In genomic region chr3:145649368-145649887, GRCh38 we compare ENCODE assay signal across 1 cellular context.
TF ChIP-seq lines count a peak whose summit lies in the region.

No MANE protein-coding gene starts in this region.

TF ChIP-seq in HepG2, 621 proteins besides CTCF, POLR2A, EP300 and RAD21 (continued from another document and continues in another):
- peak; percentile 95 for TF ChIP-seq HNF1A (IDR thresholded peaks at IDR 0.05; ENCODE audit: low read depth)
- peak; percentile 98 for TF ChIP-seq HNF1A (CRISPR knock-in tag; IDR thresholded peaks at IDR 0.05; ENCODE audit: borderline replicate concordance)
- TF ChIP-seq ZNF776 (CRISPR knock-in tag; IDR thresholded peaks at IDR 0.05): no peak
- no peak for TF ChIP-seq THAP8 (CRISPR knock-in tag; IDR thresholded peaks at IDR 0.05; ENCODE audit: borderline replicate concordance)
- no peak for TF ChIP-seq NFYC (CRISPR knock-in tag; IDR thresholded peaks at IDR 0.05)
- TF ChIP-seq SNAI1 (CRISPR knock-in tag; IDR thresholded peaks at IDR 0.05; ENCODE audit: borderline replicate concordance): no peak
- no peak for TF ChIP-seq PAX8 (CRISPR knock-in tag; IDR thresholded peaks at IDR 0.05; ENCODE audit: borderline replicate concordance)
- peak in 1 of 2 experiments; percentile 59; a peak in 1 of 4 replicates for TF ChIP-seq ATF4 (CRISPR knock-in tag; IDR thresholded peaks at IDR 0.05)
- TF ChIP-seq FOXO1 (CRISPR knock-in tag; IDR thresholded peaks at IDR 0.05): peak; percentile 22; the same call in 1 of the 2 replicates
- no peak for TF ChIP-seq ZBTB20 (CRISPR knock-in tag; IDR thresholded peaks at IDR 0.05; ENCODE audit: borderline replicate concordance, low read depth)
- TF ChIP-seq ZNF770 (CRISPR knock-in tag; IDR thresholded peaks at IDR 0.05): peak; percentile 54
- peak; percentile 79 for TF ChIP-seq BCL6 (CRISPR knock-in tag; IDR thresholded peaks at IDR 0.05)
- no peak for TF ChIP-seq ESRRA (CRISPR knock-in tag; IDR thresholded peaks at IDR 0.05; ENCODE audit: low read depth)
- no peak for TF ChIP-seq RFX3 (CRISPR knock-in tag; IDR thresholded peaks at IDR 0.05)
- TF ChIP-seq IKZF5 (CRISPR knock-in tag; IDR thresholded peaks at IDR 0.05): no peak
- no peak for TF ChIP-seq ZNF550 (CRISPR knock-in tag; IDR thresholded peaks at IDR 0.05; ENCODE audit: borderline replicate concordance)
- no peak for TF ChIP-seq ZNF562 (CRISPR knock-in tag; IDR thresholded peaks at IDR 0.05; ENCODE audit: borderline replicate concordance)
- no peak for TF ChIP-seq ZNF687 (CRISPR knock-in tag; IDR thresholded peaks at IDR 0.05)
- TF ChIP-seq PLRG1 (conservative IDR thresholded peaks at IDR 0.05): no peak
- TF ChIP-seq NKX3-1 (CRISPR knock-in tag; IDR thresholded peaks at IDR 0.05): no peak
- no peak for TF ChIP-seq ZNF333 (CRISPR knock-in tag; IDR thresholded peaks at IDR 0.05; ENCODE audit: borderline replicate concordance)
- peak; percentile 76 for TF ChIP-seq CEBPG (CRISPR knock-in tag; IDR thresholded peaks at IDR 0.05)
- TF ChIP-seq ZXDC (CRISPR knock-in tag; IDR thresholded peaks at IDR 0.05): no peak
- no peak for TF ChIP-seq ZNF382 (CRISPR knock-in tag; IDR thresholded peaks at IDR 0.05; ENCODE audit: borderline replicate concordance)
- peak; percentile 65; the same call in 1 of the 2 replicates for TF ChIP-seq HOXA5 (CRISPR knock-in tag; IDR thresholded peaks at IDR 0.05)
- no peak for TF ChIP-seq ZNF460 (CRISPR knock-in tag; IDR thresholded peaks at IDR 0.05; ENCODE audit: borderline replicate concordance)
- TF ChIP-seq MXD1 (CRISPR knock-in tag; IDR thresholded peaks at IDR 0.05): no peak
- no peak for TF ChIP-seq SATB2 (CRISPR knock-in tag; IDR thresholded peaks at IDR 0.05)
- no peak for TF ChIP-seq DR1 (CRISPR knock-in tag; IDR thresholded peaks at IDR 0.05)
- TF ChIP-seq DRAP1 (CRISPR knock-in tag; IDR thresholded peaks at IDR 0.05): no peak
- TF ChIP-seq MZF1 (CRISPR knock-in tag; IDR thresholded peaks at IDR 0.05; ENCODE audit: borderline replicate concordance): no peak
- TF ChIP-seq RCOR2 (CRISPR knock-in tag; IDR thresholded peaks at IDR 0.05): peak; percentile 24; the same call in 1 of the 2 replicates
- no peak for TF ChIP-seq KAT2B (IDR thresholded peaks at IDR 0.05; ENCODE audit: borderline replicate concordance, low read depth, low read length)
- no peak for TF ChIP-seq ZFP36 (IDR thresholded peaks at IDR 0.05; ENCODE audit: borderline replicate concordance, low read depth, low read length, partially characterized antibody)
- TF ChIP-seq SMC3 (IDR thresholded peaks at IDR 0.05; ENCODE audit: low read length): no peak
- TF ChIP-seq ZNF644 (CRISPR knock-in tag; IDR thresholded peaks at IDR 0.05; ENCODE audit: low read depth): peak; percentile 82
- no peak for TF ChIP-seq CERS6 (CRISPR knock-in tag; IDR thresholded peaks at IDR 0.05)
- TF ChIP-seq NFIB (CRISPR knock-in tag; IDR thresholded peaks at IDR 0.05; ENCODE audit: borderline replicate concordance): no peak
- no peak for TF ChIP-seq CREB1 (IDR thresholded peaks at IDR 0.05)
- peak; percentile 4; the same call in 1 of the 2 replicates for TF ChIP-seq CREB1 (CRISPR knock-in tag; IDR thresholded peaks at IDR 0.05)
